In genomic region chr12:74665690-74666089, GRCh38 we compare ENCODE assay signal across 34 cellular contexts.
"Had no signal": no experiment of that assay in that cellular context is flagged by ENCODE, and none has a peak within 500 bp of the region (broad histone marks: within the 10 kb centered on the region; RNA-seq: fewer than 3 reads in every experiment).

No MANE protein-coding gene starts in this region.

- H3K4me3 ChIP-seq: MG63 had no signal

- H3K27me3 ChIP-seq: MG63 had no signal

- H3K36me3 ChIP-seq: MG63 had no signal

- H3K9me3 ChIP-seq: MG63 had no signal

- DNase-seq: Karpas-422, Kasumi-1, MG63, MV-4-11, NCI-H1048, NCI-H1092, NCI-H1092 treated with DMSO at 0.1 percent for 48 hours, NCI-H1105, NCI-H1105 treated with DMSO at 0.1 percent for 48 hours, NCI-H1417, NCI-H1417 treated with DMSO at 0.1 percent for 48 hours, NCI-H1436, NCI-H1436 treated with DMSO at 0.1 percent for 48 hours, NCI-H146, NCI-H1694, NCI-H1694 treated with DMSO at 0.1 percent for 48 hours, NCI-H187, NCI-H187 treated with DMSO at 0.1 percent for 48 hours, NCI-H1930, NCI-H2029, NCI-H2029 treated with DMSO at 0.1 percent for 48 hours, NCI-H2081, NCI-H2081 treated with DMSO at 0.1 percent for 48 hours, NCI-H2107, NCI-H2171, NCI-H2171 treated with DMSO at 0.1 percent for 48 hours, NCI-H2227 treated with DMSO at 0.1 percent for 48 hours, NCI-H226, NCI-H345, NCI-H446, NCI-H446 treated with DMSO at 0.1 percent for 48 hours, NCI-H510A, NCI-H510A treated with DMSO at 0.1 percent for 48 hours, NCI-H524 had no signal
